In the genomic region with DNA sequence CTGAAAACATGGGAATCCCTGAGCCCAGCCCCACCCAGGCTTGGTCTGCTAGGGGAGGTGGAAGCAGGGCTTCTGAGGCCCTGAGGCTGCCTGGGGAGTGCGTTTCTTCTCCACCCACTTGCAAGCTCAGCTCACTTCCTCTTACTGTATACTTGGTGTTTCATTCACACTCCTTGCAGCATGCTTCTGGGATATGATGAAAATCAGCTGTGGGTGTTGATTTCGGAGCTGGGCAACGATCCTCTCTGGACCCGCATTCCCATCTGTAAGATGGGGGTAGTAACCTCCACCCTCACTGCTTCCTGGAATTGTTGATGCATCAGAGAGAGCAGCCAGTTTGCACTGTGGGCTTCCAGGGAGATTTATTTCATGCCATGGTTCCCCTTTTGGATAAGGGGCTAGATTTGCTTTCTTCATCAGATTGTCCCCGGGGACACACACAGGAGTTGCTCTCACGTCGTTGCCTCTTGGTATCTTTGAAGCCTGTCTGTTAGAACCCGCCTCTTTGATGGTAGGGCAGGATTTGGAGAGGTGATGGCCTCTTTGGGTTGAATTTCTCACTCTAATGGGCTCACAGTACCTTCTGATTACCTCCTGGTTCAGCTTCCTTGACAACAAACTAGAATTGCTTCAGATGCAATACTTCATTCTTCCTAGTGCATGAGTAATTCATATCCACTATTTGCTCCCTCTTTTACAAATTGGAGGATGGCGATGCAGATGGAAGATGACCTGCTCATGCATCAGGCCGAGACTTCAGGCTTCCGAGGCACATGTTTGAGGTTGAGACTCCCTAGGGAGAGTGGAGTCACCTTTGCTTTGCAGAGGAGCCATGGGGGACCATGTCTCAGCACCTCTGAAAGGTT, we compare ENCODE assay signal across 8 cellular contexts. TPM values are rescaled to one million over a fixed set of nuclear protein-coding genes. Genes with fewer than 3 reads are reported as not detected.
A peak's percentile ranks its signal among the peaks of the same experiment; 100 is the strongest.
DNase-seq lines count a peak whose midpoint lies in the region.

No MANE protein-coding gene starts in this region.

- no peaks in the 10 kb centered on the region for H3K36me3 ChIP-seq in SJCRH30
- no peaks in the 10 kb centered on the region for H3K36me3 ChIP-seq in thymus (ENCODE audit: control insufficient read depth, insufficient read depth)

- H3K9me3 ChIP-seq in SJCRH30 (replicated peaks) (no peaks in the 10 kb centered on the region), thymus (ENCODE audit: control insufficient read depth) (no peaks in the 10 kb centered on the region)

- H3K4me3 ChIP-seq in SJCRH30 (no peak overlapping the region), thymus (ENCODE audit: low read length) (peak overlapping the region; percentile 58)

- peaks cover 55% of the 10 kb centered on the region for H3K4me1 ChIP-seq in SJCRH30
- peaks cover 41% of the 10 kb centered on the region for H3K4me1 ChIP-seq in thymus (ENCODE audit: control insufficient read depth, insufficient read depth, low read length)

- H3K27ac ChIP-seq in SJCRH30: peak overlapping the region; percentile 85
- H3K27ac ChIP-seq in thymus (ENCODE audit: low read depth): no peak overlapping the region

- peak; percentile 65 for DNase-seq in AG20443 (ENCODE audit: low spot score)
- DNase-seq in GM19238 (ENCODE audit: insufficient read length, low spot score): peak; percentile 48
- DNase-seq in SJCRH30: no peak
- DNase-seq in fibroblast of the conjunctiva (ENCODE audit: low read depth): peak; percentile 36
- DNase-seq in COLO668 (lab: John Stamatoyannopoulos, UW; ENCODE audit: unreplicated experiment): no peak
- DNase-seq in NCI-H82 (lab: John Stamatoyannopoulos, UW): no peak
- DNase-seq in cerebellar cortex (ENCODE audit: low spot score): no peak

- no peaks in the 10 kb centered on the region for H3K27me3 ChIP-seq in SJCRH30
- no peaks in the 10 kb centered on the region for H3K27me3 ChIP-seq in thymus (ENCODE audit: control insufficient read depth, insufficient read depth)

- 35% methylated on average over 11 of the region's 11 CpGs for WGBS in thymus

RNA-seq across cellular contexts. Expression of gene BCR, which starts 40.4 kb away (rescaled TPM):
- 24.9 and 27.2 TPM in 2 replicates for total RNA-seq in SJCRH30 (2014; rRNA removed; shearing (Covaris generic))
- polyA plus RNA-seq in thymus: 22.8 TPM

Comparison
In these comparisons a context has a peak if more than half of its experiments do, and no peak if none do; other contexts are left out.
1. DNase-seq: peak in AG20443 (single experiment), GM19238 (single experiment) and fibroblast of the conjunctiva (single experiment); none in SJCRH30 (0 of 2), COLO668 (single experiment), NCI-H82 (single experiment) and cerebellar cortex (single experiment).